1 cellular context compared by ENCODE assay signal in genomic region chr11:100681064-100681502, GRCh38.
TF ChIP-seq lines count a peak whose summit lies in the region.

No MANE protein-coding gene starts in this region.

TF ChIP-seq in K562, 482 proteins besides CTCF, POLR2A, EP300 and RAD21 (continued from another document):
- TF ChIP-seq ATF3 (IDR thresholded peaks at IDR 0.05) = no peak
- no peak for TF ChIP-seq ATF3 (CRISPR knock-in tag; conservative IDR thresholded peaks at IDR 0.05)
- 0 out of 2 replicates have a peak, but pooled peaks have one; percentile 16 for TF ChIP-seq ETV1 (tag; conservative IDR thresholded peaks at IDR 0.05; ENCODE audit: low read depth)
- peak in 1 of 2 experiments; percentile 32; a peak in 1 of 4 replicates for TF ChIP-seq MNT (conservative IDR thresholded peaks at IDR 0.05)
- TF ChIP-seq ELF1 (tag; IDR thresholded peaks at IDR 0.05) = peak; percentile 31; the same call in 1 of the 2 replicates
- 0 out of 2 replicates have a peak, but pooled peaks have one; percentile 15 for TF ChIP-seq EP400 (IDR thresholded peaks at IDR 0.05)
- TF ChIP-seq L3MBTL2 (IDR thresholded peaks at IDR 0.05) = peak; percentile 92
- no peak for TF ChIP-seq ZBED1 (IDR thresholded peaks at IDR 0.05)
- TF ChIP-seq MYBL2 (IDR thresholded peaks at IDR 0.05; ENCODE audit: low read depth) = peak; percentile 53
- TF ChIP-seq MYBL2 (CRISPR knock-in tag; IDR thresholded peaks at IDR 0.05; ENCODE audit: borderline replicate concordance) = no peak
- peak; percentile 26; the same call in 1 of the 2 replicates for TF ChIP-seq SOX6 (IDR thresholded peaks at IDR 0.05)
- no peak for TF ChIP-seq GTF2B (IDR thresholded peaks at IDR 0.05; ENCODE audit: extremely low read depth, insufficient read length)
- peak; percentile 35; the same call in 1 of the 2 replicates for TF ChIP-seq PKNOX1 (IDR thresholded peaks at IDR 0.05)
- TF ChIP-seq PBX2 (CRISPR knock-in tag; IDR thresholded peaks at IDR 0.05; ENCODE audit: low read depth) = no peak
- TF ChIP-seq PBX2 (tag; conservative IDR thresholded peaks at IDR 0.05; ENCODE audit: low read depth) = peak; percentile 53; the same call in 1 of the 2 replicates
- TF ChIP-seq ZNF766 (CRISPR knock-in tag; conservative IDR thresholded peaks at IDR 0.05) = peak; percentile 63
- no peak for TF ChIP-seq ZZZ3 (IDR thresholded peaks at IDR 0.05)
- TF ChIP-seq MGA (IDR thresholded peaks at IDR 0.05) = peak; percentile 74
- peak; percentile 35; the same call in 1 of the 2 replicates for TF ChIP-seq FOXM1 (IDR thresholded peaks at IDR 0.05; ENCODE audit: low read depth)
- TF ChIP-seq FOXM1 (CRISPR knock-in tag; IDR thresholded peaks at IDR 0.05; ENCODE audit: low read depth) = no peak
- TF ChIP-seq MEIS2 (IDR thresholded peaks at IDR 0.05; ENCODE audit: partially characterized antibody) = peak; percentile 75
- TF ChIP-seq BRCA1 (IDR thresholded peaks at IDR 0.05) = no peak
- TF ChIP-seq BRCA1 (CRISPR knock-in tag; IDR thresholded peaks at IDR 0.05) = no peak
- peak; percentile 35; the same call in 1 of the 2 replicates for TF ChIP-seq TCF3 (CRISPR knock-in tag; IDR thresholded peaks at IDR 0.05)
- TF ChIP-seq MYC (IDR thresholded peaks at IDR 0.05; ENCODE audit: low read depth, low read length) = peak; percentile 43; the same call in 1 of the 2 replicates
- no peak for TF ChIP-seq MYC (CRISPR knock-in tag; IDR thresholded peaks at IDR 0.05; ENCODE audit: borderline replicate concordance, low read depth)
- no peak for TF ChIP-seq ZBTB17 (CRISPR knock-in tag; IDR thresholded peaks at IDR 0.05)
- no peak for TF ChIP-seq TCFL5 (CRISPR knock-in tag; conservative IDR thresholded peaks at IDR 0.05)
- TF ChIP-seq HLTF (IDR thresholded peaks at IDR 0.05) = no peak
- TF ChIP-seq BHLHE40 (IDR thresholded peaks at IDR 0.05; ENCODE audit: low read length) = peak; percentile 24; the same call in 1 of the 2 replicates
